ENCODE assay signal across 8 cellular contexts in genomic region chr3:146189519-146190173, GRCh38. TPM values are rescaled to one million over a fixed set of nuclear protein-coding genes. Genes with fewer than 3 reads are reported as not detected.
A peak's percentile ranks its signal among the peaks of the same experiment; 100 is the strongest.
DNase-seq lines count a peak whose midpoint lies in the region; ATAC-seq and TF ChIP-seq lines count a peak whose summit lies in the region.

No MANE protein-coding gene starts in this region.

- H3K4me3 Mint-ChIP-seq in T-cell = no peak overlapping the region

- POLR2A ChIA-PET in T-cell (lab: Charles Lee) = no interaction called here

- ATAC-seq in GM18873 (IDR thresholded peaks at IDR 0.05; ENCODE audit: low FRiP score, unreplicated experiment) (peak; percentile 97), HG03025 (IDR thresholded peaks at IDR 0.05; ENCODE audit: low FRiP score, unreplicated experiment) (peak; percentile 96), T-cell (replicated peaks in 1 of 4) (peak in 3 of 4 experiments; percentile 36 to 50 (median 37)), omental fat pad (ENCODE audit: low FRiP score) (peak; percentile 75)

- no peaks in the 10 kb centered on the region for H3K4me1 Mint-ChIP-seq in T-cell

- H3K27me3 Mint-ChIP-seq in T-cell = peaks cover 0 to 13% of the 10 kb centered on the region in 2 donors

- H3K9me3 Mint-ChIP-seq in T-cell = no peaks in the 10 kb centered on the region

- CTCF ChIA-PET in T-cell (lab: Charles Lee) = interaction anchor here (0.6 to 2.5 kb wide), 17 partner anchors 8 to 1642 kb away, joined by 3 to 28 read pairs (median 4); no protein-coding TSS in a partner anchor

- H3K36me3 Mint-ChIP-seq in T-cell = no peaks in the 10 kb centered on the region

- H3K4me3 ChIP-seq in fibroblast of mammary gland (ENCODE audit: control insufficient read depth, low read depth, low read length) = no peak overlapping the region

- DNase-seq in COR-L47 (lab: John Stamatoyannopoulos, UW) = peak; percentile 55
- DNase-seq in NCI-H1694 (lab: John Stamatoyannopoulos, UW) = peak; percentile 71
- DNase-seq in T-cell = peak in 1 of 34 experiments; percentile 2
- peak; percentile 70 for DNase-seq in fibroblast of mammary gland (ENCODE audit: low read depth)
- no peak for DNase-seq in omental fat pad (ENCODE audit: low spot score)
- no peak for DNase-seq in GM19240 (ENCODE audit: insufficient read length, low spot score)

- peak; percentile 85 for TF ChIP-seq CTCF in fibroblast of mammary gland (conservative IDR thresholded peaks at IDR 0.05; ENCODE audit: control insufficient read depth, insufficient read depth, low read depth, low read length)
- no peak for TF ChIP-seq CTCF in omental fat pad (IDR thresholded peaks at IDR 0.05)

- H3K27ac Mint-ChIP-seq in T-cell = no peak overlapping the region

RNA-seq across cellular contexts. Expression of gene PLOD2, which starts 28.7 kb away (rescaled TPM):
- under 1 TPM in 4 of 5 donors, not detected in 1; 0.28 to 0.63 (median 0.46) TPM for total RNA-seq in T-cell
- total RNA-seq in omental fat pad = 100 to 1,000 TPM in 3 of 4 donors, 10 to 100 TPM in 1; 35.3 to 180 (median 107) TPM

Comparison
In these comparisons a context has a peak if more than half of its experiments do, and no peak if none do; other contexts are left out.
1. DNase-seq: peak in COR-L47 (single experiment), NCI-H1694 (single experiment) and fibroblast of mammary gland (single experiment); none in omental fat pad (single experiment) and GM19240 (single experiment).
2. ATAC-seq: peak in every context shown above with its lines; median percentile 97 in GM18873; 96 in HG03025; 75 in omental fat pad; 37 in T-cell.
3. RNA of gene PLOD2, which starts 28.7 kb away (total RNA-seq): 35.3 to 180 TPM in omental fat pad; 0.28 to 0.63 TPM in T-cell; every median in the first group is over 10 times any median in the second.